Comparison of ENCODE assay signal across 9 cellular contexts in genomic region chr6:90458353-90459224, GRCh38.
A peak's percentile ranks its signal among the peaks of the same experiment; 100 is the strongest.
DNase-seq lines count a peak whose midpoint lies in the region; ATAC-seq and TF ChIP-seq lines count a peak whose summit lies in the region.
"Had no signal": no experiment of that assay in that cellular context is flagged by ENCODE, and none has a peak within 500 bp of the region (broad histone marks: within the 10 kb centered on the region; RNA-seq: fewer than 3 reads in every experiment).

No MANE protein-coding gene starts in this region.

- H3K4me2 ChIP-seq in MM.1S (ENCODE audit: low read depth, low read length), result peak overlapping the region; percentile 10; the same call in 1 of the 2 replicates

- no peaks in the 10 kb centered on the region for H3K79me2 ChIP-seq in MM.1S (ENCODE audit: low read length)

- H3F3A ChIP-seq in MM.1S (ENCODE audit: insufficient read depth, low read length), result no peaks in the 10 kb centered on the region

- no peak overlapping the region for H3K4me3 ChIP-seq in MM.1S (ENCODE audit: low read length)
- H3K4me3 ChIP-seq in foreskin fibroblast (ENCODE audit: low read depth in 1 of 2, low read length in 2 of 2), result no peak overlapping the region

- no peaks in the 10 kb centered on the region for H3K9me3 ChIP-seq in MM.1S (replicated peaks; ENCODE audit: insufficient read depth, low read length)

- no peak for ATAC-seq in HG03097 (IDR thresholded peaks at IDR 0.05; ENCODE audit: low FRiP score, unreplicated experiment)
- ATAC-seq in GM21619 (IDR thresholded peaks at IDR 0.05; ENCODE audit: unreplicated experiment), result no peak

- no peaks in the 10 kb centered on the region for H3K9me2 ChIP-seq in MM.1S (replicated peaks; ENCODE audit: insufficient read depth, low read length)

- no peaks in the 10 kb centered on the region for H3K27me3 ChIP-seq in MM.1S (replicated peaks; ENCODE audit: insufficient read depth, low read length)

- H3K9ac ChIP-seq in MM.1S (ENCODE audit: low read length), result no peak overlapping the region

- TF ChIP-seq CTCF in MM.1S (IDR thresholded peaks at IDR 0.05; ENCODE audit: low read length), result no peak
- no peak for TF ChIP-seq CTCF in foreskin fibroblast (IDR thresholded peaks at IDR 0.05; ENCODE audit: low read depth, low read length)

- H2AFZ ChIP-seq in MM.1S (ENCODE audit: low read length), result peak overlapping the region; percentile 33; the same call in 1 of the 2 replicates

- no peak for DNase-seq in MM.1S
- peak; percentile 82 to 85 for DNase-seq in activated CD4-positive, alpha-beta T cell treated with anti-CD3 and anti-CD28 coated beads, Interleukin-2, amount 50 U/mL, for 4 hours
- peak; percentile 67 to 84 for DNase-seq in erythroblast (lab: John Stamatoyannopoulos, UW)
- DNase-seq in stimulated activated CD4-positive, alpha-beta T cell treated with anti-CD3 and anti-CD28 coated beads, TNF-alpha, amount 100 ng/mL, for 4 hours (ENCODE audit: low read depth in 3 of 3), result peak; percentile 48 to 78 (median 60)
- DNase-seq in foreskin fibroblast, result no peak
- DNase-seq in 8988T, result no peak
- DNase-seq: substantia nigra had no signal

- peak; percentile 17 for TF ChIP-seq POLR2A in erythroblast (IDR thresholded peaks at IDR 0.05; ENCODE audit: low read length)

- no peaks in the 10 kb centered on the region for H4K20me1 ChIP-seq in MM.1S (ENCODE audit: insufficient read depth, low read length)

- no peaks in the 10 kb centered on the region for H3K36me3 ChIP-seq in MM.1S (replicated peaks; ENCODE audit: insufficient read depth, low read length)

- no peak overlapping the region for H3K27ac ChIP-seq in MM.1S (ENCODE audit: low read length)

- peaks cover 29% of the 10 kb centered on the region for H3K4me1 ChIP-seq in MM.1S (ENCODE audit: low read length)

Comparison
In these comparisons a context has a peak if more than half of its experiments do, and no peak if none do; other contexts are left out.
1. DNase-seq: peak in activated CD4-positive, alpha-beta T cell treated with anti-CD3 and anti-CD28 coated beads, Interleukin-2, amount 50 U/mL, for 4 hours (2 of 2), erythroblast (2 of 2) and stimulated activated CD4-positive, alpha-beta T cell treated with anti-CD3 and anti-CD28 coated beads, TNF-alpha, amount 100 ng/mL, for 4 hours (3 of 3); none in MM.1S (single experiment), foreskin fibroblast (0 of 2) and 8988T (single experiment).